8 cellular contexts compared by ENCODE assay signal in the genomic region with DNA sequence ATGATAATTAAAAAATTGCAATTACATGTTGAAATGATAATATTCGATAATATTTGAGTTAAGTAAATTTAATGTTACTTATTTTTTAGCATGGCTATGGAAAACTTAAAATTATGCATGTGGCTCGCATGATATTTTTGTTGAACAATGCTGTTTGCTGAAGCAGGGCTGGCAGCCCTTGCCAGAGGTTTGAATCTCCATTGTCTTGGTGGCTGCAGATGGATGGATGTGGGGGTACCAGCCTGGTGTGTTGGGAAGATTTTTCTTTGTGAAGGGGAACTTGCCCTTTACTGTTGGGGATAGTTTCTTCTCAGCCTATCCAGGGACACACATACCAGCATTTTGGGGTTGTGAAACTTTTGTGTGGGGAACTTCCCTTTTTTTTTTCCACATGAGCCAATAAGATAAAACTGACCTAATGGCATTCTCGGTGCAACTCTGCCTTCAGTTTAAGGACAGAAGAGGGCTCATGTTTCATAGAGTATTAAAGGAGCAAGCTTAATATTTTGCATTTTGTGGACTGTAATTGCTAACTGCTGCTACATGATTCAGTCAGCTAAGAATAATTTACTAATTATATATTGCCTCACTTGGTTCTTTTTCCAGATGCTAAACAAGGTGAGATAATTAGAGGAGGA. TPM values are rescaled to one million over a fixed set of nuclear protein-coding genes. Genes with fewer than 3 reads are reported as not detected.
DNase-seq lines count a peak whose midpoint lies in the region; ATAC-seq and TF ChIP-seq lines count a peak whose summit lies in the region.

No MANE protein-coding gene starts in this region.

- no peaks in the 10 kb centered on the region for H3K36me3 ChIP-seq in SK-N-MC (ENCODE audit: insufficient read depth, low read length)
- peaks cover 0 to 16% (median 0%) of the 10 kb centered on the region in 9 donors for H3K36me3 ChIP-seq in heart left ventricle
- H3K36me3 ChIP-seq in H7 (replicated peaks; ENCODE audit: control insufficient read depth, insufficient read depth, low read length): no peaks in the 10 kb centered on the region

- H3K9ac ChIP-seq in SK-N-MC (ENCODE audit: insufficient read length): no peak overlapping the region

- 62 to 67% (median 66%) methylated on average over 3 of the region's 3 CpGs for WGBS in heart left ventricle, 4 donors

- no peak for TF ChIP-seq POLR2A in heart left ventricle (IDR thresholded peaks at IDR 0.05)

- H3K27me3 ChIP-seq in heart left ventricle (no peaks in the 10 kb centered on the region), H7 (ENCODE audit: control insufficient read depth, insufficient read depth, low read length) (no peaks in the 10 kb centered on the region)

- H3K9me3 ChIP-seq in SK-N-MC (ENCODE audit: low read depth, low read length): no peaks in the 10 kb centered on the region
- H3K9me3 ChIP-seq in heart left ventricle: no peaks in the 10 kb centered on the region

- peaks cover 0 to 95% (median 38%) of the 10 kb centered on the region in 12 donors for H3K4me1 ChIP-seq in heart left ventricle

- peak; percentile 37 for DNase-seq in AG09309 (ENCODE audit: low read depth)
- DNase-seq in SK-N-MC (ENCODE audit: low read depth, low spot score): no peak
- DNase-seq in heart left ventricle: no peak
- no peak for DNase-seq in H7
- DNase-seq in NCI-H524 treated with DMSO at 0.1 percent for 48 hours (lab: John Stamatoyannopoulos, UW): no peak
- no peak for DNase-seq in mucosa of gallbladder (ENCODE audit: low spot score)

- 0 out of 2 replicates have a peak overlapping the region, but pooled peaks have one; percentile 11 for H3K27ac ChIP-seq in SK-N-MC
- peak overlapping the region in 2 of 12 donors; percentile 3 to 79 for H3K27ac ChIP-seq in heart left ventricle

- TF ChIP-seq CTCF in AG09309 (IDR thresholded peaks at IDR 0.05; ENCODE audit: control insufficient read depth, insufficient read depth, low read depth, low read length, missing control alignments) (no peak), heart left ventricle (IDR thresholded peaks at IDR 0.05) (no peak)

- ATAC-seq in GM18519 (IDR thresholded peaks at IDR 0.05; ENCODE audit: low FRiP score, unreplicated experiment) (peak; percentile 35), HG03095 (IDR thresholded peaks at IDR 0.05; ENCODE audit: unreplicated experiment) (peak; percentile 57), heart left ventricle (peak in 3 of 4 donors; percentile 36 to 77 (median 41))

- H3K4me3 ChIP-seq in AG09309 (ENCODE audit: control insufficient read depth, low read depth, low read length) (no peak overlapping the region), SK-N-MC (no peak overlapping the region), heart left ventricle (no peak overlapping the region), H7 (ENCODE audit: insufficient read depth, low read depth, low read length) (no peak overlapping the region)

- intact Hi-C loops in heart left ventricle (cut with DNase I): loop anchor here in 2 of 10 donors (5.0 to 10.0 kb wide), 2 partner anchors 68 to 164 kb away; a partner anchor contains a TSS

RNA-seq across cellular contexts. Expression of a gene that starts 8.8 kb away (rescaled TPM):
- total RNA-seq in heart left ventricle (100 to 1,000 TPM in 4 of 9 donors, 10 to 100 TPM in 5; 59.7 to 116 (median 93.4) TPM), mucosa of gallbladder (130 TPM)
- polyA plus RNA-seq in heart left ventricle: 10 to 100 TPM; 32.8 to 55.4 TPM
- total RNA-seq in H7 (2014; rRNA removed; shearing (Covaris generic)): 26.7 and 29.2 TPM in 2 replicates
